3 cellular contexts compared by ENCODE assay signal in genomic region chr9:25542319-25542718, GRCh38.
TF ChIP-seq lines count a peak whose summit lies in the region.

No MANE protein-coding gene starts in this region.

TF ChIP-seq in SK-N-SH, 30 proteins besides CTCF, POLR2A, EP300 and RAD21:
- no peak for TF ChIP-seq SMC3 (IDR thresholded peaks at IDR 0.05; ENCODE audit: low read depth, low read length)
- no peak for TF ChIP-seq MAX (IDR thresholded peaks at IDR 0.05; ENCODE audit: low read depth)
- TF ChIP-seq GATA2 (CRISPR knock-in tag; IDR thresholded peaks at IDR 0.05) = 0 out of 2 replicates have a peak, but pooled peaks have one; percentile 16

TF ChIP-seq in SK-N-SH treated with all-trans-retinoic acid at 6 μM for 48 hours, 23 proteins besides CTCF, POLR2A, EP300 and RAD21:
- no peak for TF ChIP-seq CREB5 (CRISPR knock-in tag; IDR thresholded peaks at IDR 0.05; ENCODE audit: low read depth)
- no peak for TF ChIP-seq ZNF8 (CRISPR knock-in tag; IDR thresholded peaks at IDR 0.05)
- TF ChIP-seq SNAI2 (CRISPR knock-in tag; IDR thresholded peaks at IDR 0.05) = no peak
- TF ChIP-seq GLIS3 (CRISPR knock-in tag; IDR thresholded peaks at IDR 0.05) = no peak

TF ChIP-seq in H1, 55 proteins besides CTCF, POLR2A, EP300 and RAD21:
- TF ChIP-seq GABPA (IDR thresholded peaks at IDR 0.05; ENCODE audit: borderline replicate concordance, insufficient read depth, low read length) (no peak), CREB1 (IDR thresholded peaks at IDR 0.05) (no peak), GTF2F1 (IDR thresholded peaks at IDR 0.05; ENCODE audit: borderline replicate concordance, low read depth, low read length) (no peak), PHF8 (conservative IDR thresholded peaks at IDR 0.05; ENCODE audit: low read depth, low read length) (no peak), ASH2L (IDR thresholded peaks at IDR 0.05; ENCODE audit: low read length) (no peak), BRCA1 (IDR thresholded peaks at IDR 0.05; ENCODE audit: low read depth, low read length) (no peak), MAX (IDR thresholded peaks at IDR 0.05) (no peak), POU5F1 (IDR thresholded peaks at IDR 0.05; ENCODE audit: low read depth, low read length) (no peak), RXRA (IDR thresholded peaks at IDR 0.05; ENCODE audit: insufficient read depth, low read depth, low read length) (no peak), KDM1A (IDR thresholded peaks at IDR 0.05; ENCODE audit: borderline replicate concordance, low read length) (no peak)
